ENCODE assay signal across 1 cellular context in the genomic region with DNA sequence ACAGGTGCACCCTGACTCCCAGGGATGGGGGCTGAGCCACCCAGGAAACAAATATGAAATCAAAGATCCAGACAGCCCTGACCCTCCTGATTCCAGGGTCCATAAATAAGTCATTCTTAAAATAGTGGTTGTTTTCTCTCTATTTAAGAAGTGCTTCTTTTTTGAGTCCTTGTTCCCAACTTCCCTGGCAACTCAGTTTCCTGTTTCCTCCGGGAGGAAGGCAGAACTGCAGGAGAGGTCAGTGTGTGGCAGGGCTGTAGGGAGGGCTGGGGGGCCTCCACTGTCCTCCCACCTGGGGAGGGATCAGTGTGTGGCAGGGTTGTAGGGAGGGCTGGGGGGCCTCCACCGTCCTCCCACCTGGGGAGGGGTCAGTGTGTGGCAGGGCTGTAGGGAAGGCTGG.
TF ChIP-seq lines count a peak whose summit lies in the region.

No MANE protein-coding gene starts in this region.

TF ChIP-seq in HepG2, 621 proteins besides CTCF, POLR2A, EP300 and RAD21 (continued from another document):
- TF ChIP-seq PAXIP1 (CRISPR knock-in tag; conservative IDR thresholded peaks at IDR 0.05) (no peak), ZNF616 (CRISPR knock-in tag; IDR thresholded peaks at IDR 0.05; ENCODE audit: low read depth) (no peak), SMAD3 (CRISPR knock-in tag; IDR thresholded peaks at IDR 0.05) (no peak), NR0B2 (CRISPR knock-in tag; IDR thresholded peaks at IDR 0.05) (no peak), NFIC (IDR thresholded peaks at IDR 0.05; ENCODE audit: low read length) (no peak), POLR2AphosphoS5 (IDR thresholded peaks at IDR 0.05; ENCODE audit: low read depth, low read length) (no peak), ZNF687 (CRISPR knock-in tag; IDR thresholded peaks at IDR 0.05) (no peak)
- TF ChIP-seq, protein P1, sequence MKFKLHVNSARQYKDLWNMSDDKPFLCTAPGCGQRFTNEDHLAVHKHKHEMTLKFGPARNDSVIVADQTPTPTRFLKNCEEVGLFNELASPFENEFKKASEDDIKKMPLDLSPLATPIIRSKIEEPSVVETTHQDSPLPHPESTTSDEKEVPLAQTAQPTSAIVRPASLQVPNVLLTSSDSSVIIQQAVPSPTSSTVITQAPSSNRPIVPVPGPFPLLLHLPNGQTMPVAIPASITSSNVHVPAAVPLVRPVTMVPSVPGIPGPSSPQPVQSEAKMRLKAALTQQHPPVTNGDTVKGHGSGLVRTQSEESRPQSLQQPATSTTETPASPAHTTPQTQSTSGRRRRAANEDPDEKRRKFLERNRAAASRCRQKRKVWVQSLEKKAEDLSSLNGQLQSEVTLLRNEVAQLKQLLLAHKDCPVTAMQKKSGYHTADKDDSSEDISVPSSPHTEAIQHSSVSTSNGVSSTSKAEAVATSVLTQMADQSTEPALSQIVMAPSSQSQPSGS (CRISPR knock-in tag; IDR thresholded peaks at IDR 0.05): no peak
- TF ChIP-seq, protein P2, sequence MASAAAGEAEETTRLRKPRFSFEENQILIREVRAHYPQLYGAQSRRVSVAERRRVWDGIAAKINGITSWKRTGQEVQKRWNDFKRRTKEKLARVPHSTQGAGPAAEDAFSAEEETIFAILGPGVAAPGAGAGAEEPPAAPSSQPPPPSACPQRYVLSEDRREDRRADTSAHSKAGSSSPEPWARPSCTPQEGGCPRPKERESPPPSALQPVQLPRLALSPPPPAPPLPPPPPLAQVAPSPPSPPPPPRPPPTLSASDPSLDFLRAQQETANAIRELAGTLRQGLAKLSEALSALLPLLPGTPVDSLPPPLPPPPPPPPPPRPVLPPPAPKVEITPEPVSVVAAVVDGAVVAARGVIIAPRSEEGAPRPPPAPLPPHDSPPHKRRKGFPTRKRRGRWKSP (CRISPR knock-in tag; IDR thresholded peaks at IDR 0.05): no peak
